ENCODE assay signal across 15 cellular contexts in the genomic region with DNA sequence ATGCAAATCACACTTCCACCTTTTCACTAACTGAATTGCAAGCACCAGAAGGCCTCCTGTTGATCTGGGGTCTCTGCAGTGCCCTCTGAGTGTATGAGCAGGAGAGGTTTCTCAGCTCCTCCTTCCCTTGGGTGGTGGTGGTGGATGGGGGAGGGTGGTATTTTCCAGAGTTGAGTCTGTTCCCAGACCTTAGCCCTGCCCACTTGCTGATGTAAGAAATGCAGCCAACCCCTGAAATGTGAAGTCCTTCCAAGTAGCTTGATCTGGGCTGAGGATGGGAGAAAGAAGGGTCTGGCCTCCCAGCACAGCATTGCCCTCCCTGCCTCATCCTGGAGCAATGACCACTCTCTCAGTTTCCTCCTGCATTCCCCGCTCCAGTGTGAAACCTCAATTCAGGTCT. TPM values are rescaled to one million over a fixed set of nuclear protein-coding genes. Genes with fewer than 3 reads are reported as not detected.
DNase-seq lines count a peak whose midpoint lies in the region; ATAC-seq and TF ChIP-seq lines count a peak whose summit lies in the region.
"Had no signal": no experiment of that assay in that cellular context is flagged by ENCODE, and none has a peak within 500 bp of the region (broad histone marks: within the 10 kb centered on the region; RNA-seq: fewer than 3 reads in every experiment).

No MANE protein-coding gene starts in this region.

- H3K27me3 Mint-ChIP-seq in chondrocyte (ENCODE audit: low read depth): peaks cover 6% of the 10 kb centered on the region
- peaks cover 30% of the 10 kb centered on the region for H3K27me3 Mint-ChIP-seq in activated T-cell treated with anti-CD3 and anti-CD28 coated beads, Interleukin-2, amount 50 U/mL, for 4 hours (ENCODE audit: low read depth)
- H3K27me3 Mint-ChIP-seq: activated T-helper 17 cell treated with anti-CD3 and anti-CD28 coated beads, Interleukin-2, amount 50 U/mL, for 72 hours had no signal

- no peaks in the 10 kb centered on the region for H3K9me3 ChIP-seq in Karpas-422 (ENCODE audit: low read length)
- H3K9me3 ChIP-seq: mucosa of descending colon, suprapubic skin had no signal

- in situ Hi-C loops in Caki2 (cut with HindIII; ENCODE audit: low pct_unique_long_range_greater_than_20kb, low sequenced_read_pairs): no loop called here

- peak overlapping the region; percentile 37 for H3K9ac ChIP-seq in Karpas-422 (ENCODE audit: low read length)

- H3K9me3 Mint-ChIP-seq in chondrocyte (ENCODE audit: low read depth): no peaks in the 10 kb centered on the region
- H3K9me3 Mint-ChIP-seq in activated T-cell treated with anti-CD3 and anti-CD28 coated beads, Interleukin-2, amount 50 U/mL, for 4 hours: no peaks in the 10 kb centered on the region
- H3K9me3 Mint-ChIP-seq: activated T-helper 17 cell treated with anti-CD3 and anti-CD28 coated beads, Interleukin-2, amount 50 U/mL, for 72 hours had no signal

- TF ChIP-seq CTCF in chondrocyte (IDR thresholded peaks at IDR 0.05): no peak

- H3K4me1 Mint-ChIP-seq in chondrocyte (ENCODE audit: low read depth): peaks cover 53% of the 10 kb centered on the region
- H3K4me1 Mint-ChIP-seq in activated T-cell treated with anti-CD3 and anti-CD28 coated beads, Interleukin-2, amount 50 U/mL, for 4 hours (ENCODE audit: low read depth): peaks cover 33% of the 10 kb centered on the region

- H3K27ac ChIP-seq in Karpas-422 (ENCODE audit: low read length) (no peak overlapping the region; the same call in 1 of the 2 replicates), substantia nigra (ENCODE audit: low read depth, low read length, poor library complexity, severe bottlenecking) (no peak overlapping the region)
- H3K27ac ChIP-seq: C4-2B, suprapubic skin had no signal

- no peaks in the 10 kb centered on the region for H3K9me2 ChIP-seq in Karpas-422 (replicated peaks; ENCODE audit: insufficient read depth, low read length)

- peaks cover 45% of the 10 kb centered on the region for H3K79me2 ChIP-seq in Karpas-422 (ENCODE audit: low read length)

- H4K20me1 ChIP-seq in Karpas-422 (ENCODE audit: insufficient read depth, low read depth, low read length): peaks cover 29% of the 10 kb centered on the region

- H3K27ac Mint-ChIP-seq in chondrocyte (ENCODE audit: unreplicated experiment): peak overlapping the region; percentile 98
- H3K27ac Mint-ChIP-seq: activated CD4-positive, alpha-beta T cell treated with anti-CD3 and anti-CD28 coated beads for 36 hours had no signal

- no peak overlapping the region for H2AFZ ChIP-seq in Karpas-422 (ENCODE audit: low read length)

- no peaks in the 10 kb centered on the region for H3K27me3 ChIP-seq in Karpas-422 (ENCODE audit: low read length)

- peak overlapping the region; percentile 6 for H3K4me3 Mint-ChIP-seq in chondrocyte (ENCODE audit: unreplicated experiment)
- no peak overlapping the region for H3K4me3 Mint-ChIP-seq in activated T-cell treated with anti-CD3 and anti-CD28 coated beads, Interleukin-2, amount 50 U/mL, for 4 hours

- H3K36me3 Mint-ChIP-seq in chondrocyte (ENCODE audit: low read depth): peaks cover 3% of the 10 kb centered on the region
- peaks cover 6% of the 10 kb centered on the region for H3K36me3 Mint-ChIP-seq in activated T-cell treated with anti-CD3 and anti-CD28 coated beads, Interleukin-2, amount 50 U/mL, for 4 hours (ENCODE audit: insufficient read depth)
- H3K36me3 Mint-ChIP-seq: brain had no signal

- DNase-seq in Caki2 (ENCODE audit: low read depth) (peak; percentile 32), Karpas-422 (no peak), chondrocyte (ENCODE audit: low spot score) (no peak), kidney tubule cell (ENCODE audit: low spot score) (peak; percentile 29), substantia nigra (lab: John Stamatoyannopoulos, UW) (no peak), DMS 273 (lab: John Stamatoyannopoulos, UW; ENCODE audit: unreplicated experiment) (no peak)
- DNase-seq in activated T-cell treated with anti-CD3 and anti-CD28 coated beads, Interleukin-2, amount 50 U/mL, for 4 hours: no peak
- DNase-seq: activated CD4-positive, alpha-beta T cell treated with anti-CD3 and anti-CD28 coated beads for 36 hours; mucosa of descending colon had no signal

- peaks cover 42% of the 10 kb centered on the region for H3K4me1 ChIP-seq in Karpas-422 (ENCODE audit: low read length)

- H3K4me3 ChIP-seq in Karpas-422 (ENCODE audit: low read length): no peak overlapping the region
- H3K4me3 ChIP-seq: mucosa of descending colon, suprapubic skin had no signal

- H3K4me2 ChIP-seq in Karpas-422 (ENCODE audit: low read depth, low read length, poor library complexity, severe bottlenecking): peak overlapping the region; percentile 21

- ATAC-seq in HG03175 (IDR thresholded peaks at IDR 0.05; ENCODE audit: unreplicated experiment): no peak
- ATAC-seq in activated T-cell treated with anti-CD3 and anti-CD28 coated beads, Interleukin-2, amount 50 U/mL, for 4 hours: no peak
- ATAC-seq: activated CD4-positive, alpha-beta T cell treated with anti-CD3 and anti-CD28 coated beads for 36 hours; activated T-helper 17 cell treated with anti-CD3 and anti-CD28 coated beads, Interleukin-2, amount 50 U/mL, for 72 hours had no signal

- H3K36me3 ChIP-seq in Karpas-422 (ENCODE audit: insufficient read depth, low read length): no peaks in the 10 kb centered on the region
- H3K36me3 ChIP-seq: suprapubic skin had no signal

RNA-seq across cellular contexts. Expression of gene FOXD2, which starts 6.3 kb away (rescaled TPM):
- 1.6 TPM in 2 replicates for total RNA-seq in Caki2 (2014; rRNA removed; shearing (Covaris generic); ENCODE audit: low replicate concordance)
- 0.07 and 0.51 TPM in 2 replicates for total RNA-seq in Karpas-422 (2014; rRNA removed; shearing (Covaris generic); ENCODE audit: low replicate concordance)
- total RNA-seq in chondrocyte: 0.90 to 1.0 TPM (median 1.0 TPM) in 3 replicates
- under 1 TPM in 2 of 3 donors, not detected in 1; 0.16 to 0.19 TPM for total RNA-seq in activated T-cell treated with anti-CD3 and anti-CD28 coated beads, Interleukin-2, amount 50 U/mL, for 4 hours

RNA-seq across cellular contexts. Expression of gene FOXE3, which starts 15.4 kb away (rescaled TPM):
- total RNA-seq in Caki2 (2014; rRNA removed; shearing (Covaris generic); ENCODE audit: low replicate concordance): not detected in 2 replicates
- not detected in 2 replicates for total RNA-seq in Karpas-422 (2014; rRNA removed; shearing (Covaris generic); ENCODE audit: low replicate concordance)
- total RNA-seq in chondrocyte: not detected in 3 replicates
- not detected for total RNA-seq in activated T-cell treated with anti-CD3 and anti-CD28 coated beads, Interleukin-2, amount 50 U/mL, for 4 hours
- total RNA-seq: activated CD4-positive, alpha-beta T cell treated with anti-CD3 and anti-CD28 coated beads for 36 hours; activated T-helper 17 cell treated with anti-CD3 and anti-CD28 coated beads, Interleukin-2, amount 50 U/mL, for 72 hours; right cardiac atrium; suprapubic skin had no signal

Comparison
In these comparisons a context has a peak if more than half of its experiments do, and no peak if none do; other contexts are left out.
1. DNase-seq: peak in Caki2 (single experiment) and kidney tubule cell (single experiment); none in Karpas-422 (single experiment), chondrocyte (single experiment), substantia nigra (0 of 49), activated T-cell treated with anti-CD3 and anti-CD28 coated beads, Interleukin-2, amount 50 U/mL, for 4 hours (single experiment) and DMS 273 (single experiment).